1 cellular context compared by ENCODE assay signal in the genomic region with DNA sequence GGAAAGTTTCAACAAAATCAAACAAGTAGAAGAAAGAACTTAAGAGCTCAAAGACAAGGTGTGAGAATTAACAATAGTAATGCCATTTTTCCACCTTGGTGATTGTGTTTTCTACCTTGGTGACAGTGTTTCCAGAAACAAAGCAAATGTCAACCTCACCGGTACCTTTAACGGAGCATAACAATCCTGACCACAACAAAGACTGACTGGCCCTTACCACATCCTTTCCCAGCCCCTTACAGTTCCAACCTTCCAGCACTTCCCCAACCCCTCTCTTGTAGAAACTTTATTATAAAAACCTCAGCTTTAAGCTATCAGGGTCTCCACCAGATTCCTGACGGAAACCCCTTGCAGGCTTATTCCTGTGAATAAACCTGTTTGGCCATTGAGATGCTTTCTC.
TF ChIP-seq lines count a peak whose summit lies in the region.

No MANE protein-coding gene starts in this region.

TF ChIP-seq in GM12878, 131 proteins besides CTCF, POLR2A, EP300 and RAD21 (continues in another document):
- TF ChIP-seq IKZF2 (IDR thresholded peaks at IDR 0.05): peak; percentile 79 to 85
- no peak for TF ChIP-seq NR2F1 (conservative IDR thresholded peaks at IDR 0.05)
- no peak for TF ChIP-seq USF1 (IDR thresholded peaks at IDR 0.05; ENCODE audit: borderline replicate concordance, extremely low read length, insufficient read depth, low read depth, low read length)
- TF ChIP-seq, protein P1, sequence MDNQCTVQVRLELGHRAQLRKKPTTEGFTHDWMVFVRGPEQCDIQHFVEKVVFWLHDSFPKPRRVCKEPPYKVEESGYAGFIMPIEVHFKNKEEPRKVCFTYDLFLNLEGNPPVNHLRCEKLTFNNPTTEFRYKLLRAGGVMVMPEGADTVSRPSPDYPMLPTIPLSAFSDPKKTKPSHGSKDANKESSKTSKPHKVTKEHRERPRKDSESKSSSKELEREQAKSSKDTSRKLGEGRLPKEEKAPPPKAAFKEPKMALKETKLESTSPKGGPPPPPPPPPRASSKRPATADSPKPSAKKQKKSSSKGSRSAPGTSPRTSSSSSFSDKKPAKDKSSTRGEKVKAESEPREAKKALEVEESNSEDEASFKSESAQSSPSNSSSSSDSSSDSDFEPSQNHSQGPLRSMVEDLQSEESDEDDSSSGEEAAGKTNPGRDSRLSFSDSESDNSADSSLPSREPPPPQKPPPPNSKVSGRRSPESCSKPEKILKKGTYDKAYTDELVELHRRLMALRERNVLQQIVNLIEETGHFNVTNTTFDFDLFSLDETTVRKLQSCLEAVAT (IDR thresholded peaks at IDR 0.05): peak; percentile 66
- no peak for TF ChIP-seq HDAC2 (IDR thresholded peaks at IDR 0.05)
- no peak for TF ChIP-seq PRDM15 (CRISPR knock-in tag; IDR thresholded peaks at IDR 0.05)
- peak; percentile 35; the same call in 1 of the 2 replicates for TF ChIP-seq DPF2 (IDR thresholded peaks at IDR 0.05)
- no peak for TF ChIP-seq NR2C1 (IDR thresholded peaks at IDR 0.05)
- TF ChIP-seq SMC3 (IDR thresholded peaks at IDR 0.05; ENCODE audit: borderline replicate concordance, low read length): no peak
- no peak for TF ChIP-seq POU2F2 (IDR thresholded peaks at IDR 0.05; ENCODE audit: borderline replicate concordance, low read depth, low read length)
- peak; percentile 99 for TF ChIP-seq RUNX3 (IDR thresholded peaks at IDR 0.05; ENCODE audit: low read length)
- peak; percentile 54; the same call in 1 of the 2 replicates for TF ChIP-seq ZNF592 (IDR thresholded peaks at IDR 0.05)
- no peak for TF ChIP-seq NBN (IDR thresholded peaks at IDR 0.05)
- TF ChIP-seq CEBPB (IDR thresholded peaks at IDR 0.05; ENCODE audit: borderline replicate concordance in 1 of 2, low read depth in 2 of 2, low read length in 2 of 2): no peak
- peak; percentile 61; the same call in 1 of the 2 replicates for TF ChIP-seq SPI1 (IDR thresholded peaks at IDR 0.05; ENCODE audit: borderline replicate concordance, insufficient read depth, low read depth, low read length)
- no peak for TF ChIP-seq SREBF2 (IDR thresholded peaks at IDR 0.05; ENCODE audit: low read length)
- TF ChIP-seq EED (IDR thresholded peaks at IDR 0.05; ENCODE audit: low read depth): peak; percentile 94
- 0 out of 2 replicates have a peak, but pooled peaks have one; percentile 45 for TF ChIP-seq IKZF1 (conservative IDR thresholded peaks at IDR 0.05)
- TF ChIP-seq RB1 (IDR thresholded peaks at IDR 0.05; ENCODE audit: borderline replicate concordance): no peak
- peak; percentile 17; the same call in 1 of the 2 replicates for TF ChIP-seq ATF7 (IDR thresholded peaks at IDR 0.05; ENCODE audit: low read depth)
- TF ChIP-seq BHLHE40 (IDR thresholded peaks at IDR 0.05; ENCODE audit: borderline replicate concordance in 1 of 2, low read depth in 2 of 2, low read length in 1 of 2): no peak
- no peak for TF ChIP-seq CUX1 (IDR thresholded peaks at IDR 0.05; ENCODE audit: insufficient replicate concordance, low read depth, low read length)
- TF ChIP-seq TCF12 (IDR thresholded peaks at IDR 0.05; ENCODE audit: low read depth, low read length): no peak
- TF ChIP-seq, protein P2, sequence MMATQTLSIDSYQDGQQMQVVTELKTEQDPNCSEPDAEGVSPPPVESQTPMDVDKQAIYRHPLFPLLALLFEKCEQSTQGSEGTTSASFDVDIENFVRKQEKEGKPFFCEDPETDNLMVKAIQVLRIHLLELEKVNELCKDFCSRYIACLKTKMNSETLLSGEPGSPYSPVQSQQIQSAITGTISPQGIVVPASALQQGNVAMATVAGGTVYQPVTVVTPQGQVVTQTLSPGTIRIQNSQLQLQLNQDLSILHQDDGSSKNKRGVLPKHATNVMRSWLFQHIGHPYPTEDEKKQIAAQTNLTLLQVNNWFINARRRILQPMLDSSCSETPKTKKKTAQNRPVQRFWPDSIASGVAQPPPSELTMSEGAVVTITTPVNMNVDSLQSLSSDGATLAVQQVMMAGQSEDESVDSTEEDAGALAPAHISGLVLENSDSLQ (IDR thresholded peaks at IDR 0.05): no peak
- peak; percentile 73; the same call in 1 of the 2 replicates for TF ChIP-seq PAX5 (IDR thresholded peaks at IDR 0.05; ENCODE audit: borderline replicate concordance, low read depth, low read length)
- TF ChIP-seq HDGF (IDR thresholded peaks at IDR 0.05): no peak
- TF ChIP-seq NKRF (conservative IDR thresholded peaks at IDR 0.05): no peak
- TF ChIP-seq MYB (IDR thresholded peaks at IDR 0.05; ENCODE audit: borderline replicate concordance, low read depth, low read length): no peak
- TF ChIP-seq BMI1 (IDR thresholded peaks at IDR 0.05; ENCODE audit: borderline replicate concordance): no peak
- TF ChIP-seq, protein P3, sequence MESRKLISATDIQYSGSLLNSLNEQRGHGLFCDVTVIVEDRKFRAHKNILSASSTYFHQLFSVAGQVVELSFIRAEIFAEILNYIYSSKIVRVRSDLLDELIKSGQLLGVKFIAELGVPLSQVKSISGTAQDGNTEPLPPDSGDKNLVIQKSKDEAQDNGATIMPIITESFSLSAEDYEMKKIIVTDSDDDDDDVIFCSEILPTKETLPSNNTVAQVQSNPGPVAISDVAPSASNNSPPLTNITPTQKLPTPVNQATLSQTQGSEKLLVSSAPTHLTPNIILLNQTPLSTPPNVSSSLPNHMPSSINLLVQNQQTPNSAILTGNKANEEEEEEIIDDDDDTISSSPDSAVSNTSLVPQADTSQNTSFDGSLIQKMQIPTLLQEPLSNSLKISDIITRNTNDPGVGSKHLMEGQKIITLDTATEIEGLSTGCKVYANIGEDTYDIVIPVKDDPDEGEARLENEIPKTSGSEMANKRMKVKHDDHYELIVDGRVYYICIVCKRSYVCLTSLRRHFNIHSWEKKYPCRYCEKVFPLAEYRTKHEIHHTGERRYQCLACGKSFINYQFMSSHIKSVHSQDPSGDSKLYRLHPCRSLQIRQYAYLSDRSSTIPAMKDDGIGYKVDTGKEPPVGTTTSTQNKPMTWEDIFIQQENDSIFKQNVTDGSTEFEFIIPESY (IDR thresholded peaks at IDR 0.05): no peak
- no peak for TF ChIP-seq RCOR1 (conservative IDR thresholded peaks at IDR 0.05; ENCODE audit: low read depth, low read length)
- no peak for TF ChIP-seq PML (IDR thresholded peaks at IDR 0.05; ENCODE audit: low read length)
- peak; percentile 40; the same call in 1 of the 2 replicates for TF ChIP-seq MTA3 (IDR thresholded peaks at IDR 0.05; ENCODE audit: borderline replicate concordance, low read length)
- no peak for TF ChIP-seq MYC (IDR thresholded peaks at IDR 0.05; ENCODE audit: insufficient read depth, insufficient read length, insufficient replicate concordance, low read length, severe bottlenecking)
